Comparison of ENCODE assay signal across 8 cellular contexts in the genomic region with DNA sequence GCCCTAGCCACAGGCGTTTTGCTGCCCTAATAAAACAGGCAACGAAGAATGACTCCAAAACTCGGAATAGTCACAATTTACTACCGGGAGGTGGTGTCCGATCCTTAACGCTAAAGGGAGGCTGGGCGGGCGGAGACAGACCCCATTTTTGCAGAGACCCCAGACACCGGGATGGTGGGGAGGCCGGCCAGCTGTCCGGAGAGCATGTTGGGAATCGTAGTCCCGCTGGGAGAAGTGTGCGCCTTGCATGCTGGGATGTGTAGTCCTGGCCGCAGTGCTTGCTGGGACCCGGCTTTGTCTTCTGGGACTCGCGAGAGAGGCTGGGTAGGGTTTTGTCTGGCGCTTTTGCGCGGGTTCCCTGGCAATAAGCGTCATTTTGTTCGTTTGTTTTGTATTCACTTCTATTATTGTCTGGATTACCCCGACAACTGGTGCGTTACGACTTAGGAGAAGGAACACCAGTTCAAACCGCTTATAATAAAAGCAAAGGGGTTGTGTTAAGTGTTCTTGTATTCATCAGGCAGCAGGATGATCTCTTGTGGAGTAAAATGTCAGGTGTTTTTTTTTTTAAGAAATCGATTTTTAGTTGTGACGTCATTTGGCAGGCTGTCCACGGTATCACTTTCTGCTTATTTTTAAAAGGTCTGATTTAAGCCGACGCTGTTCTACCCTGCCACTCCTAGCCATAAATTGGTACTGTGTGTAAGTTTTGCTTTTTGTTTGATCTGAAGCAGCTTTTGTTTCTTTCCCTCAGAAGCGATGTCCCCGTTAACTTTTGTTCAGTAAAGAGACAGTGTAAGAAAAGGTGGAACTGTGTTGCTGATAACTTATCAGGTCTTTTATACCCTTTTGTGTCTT. TPM values are rescaled to one million over a fixed set of nuclear protein-coding genes. Genes with fewer than 3 reads are reported as not detected.
DNase-seq lines count a peak whose midpoint lies in the region; ATAC-seq, FAIRE-seq and TF ChIP-seq lines count a peak whose summit lies in the region.

No MANE protein-coding gene starts in this region.

- peaks cover 0 to 4% of the 10 kb centered on the region in 2 experiments for H3K36me3 ChIP-seq in keratinocyte (ENCODE audit: control insufficient read depth in 2 of 2, extremely low read depth in 1 of 2, insufficient read depth in 2 of 2, low read length in 2 of 2)

- H3K9me3 ChIP-seq in keratinocyte (ENCODE audit: control insufficient read depth, low read depth, low read length) = no peaks in the 10 kb centered on the region

- peak overlapping the region; percentile 84 for H3K27ac ChIP-seq in keratinocyte (ENCODE audit: control insufficient read depth, insufficient read depth, low read length)

- FAIRE-seq in keratinocyte (lab: Jason Lieb, UNC) = peak; percentile 79

- H3K9ac ChIP-seq in keratinocyte (ENCODE audit: control insufficient read depth, extremely low read depth, insufficient read depth, low read length) = peak overlapping the region; percentile 77

- no peaks in the 10 kb centered on the region for H3K9me1 ChIP-seq in keratinocyte (ENCODE audit: control insufficient read depth, extremely low read depth, insufficient read depth, low read length)

- H3K27me3 ChIP-seq in keratinocyte (ENCODE audit: control insufficient read depth, extremely low read depth, insufficient read depth, low read length) = no peaks in the 10 kb centered on the region

- H3K79me2 ChIP-seq in keratinocyte (ENCODE audit: control insufficient read depth, insufficient read depth, low read length) = peaks cover 43% of the 10 kb centered on the region

- no peak for TF ChIP-seq CTCF in keratinocyte (optimal IDR thresholded peaks at IDR 0.05 in 1 of 3, IDR thresholded peaks at IDR 0.05 in 1 of 3, conservative IDR thresholded peaks at IDR 0.05 in 1 of 3; ENCODE audit: extremely low read depth in 1 of 3, insufficient read depth in 2 of 3, low read length in 3 of 3)

- no peaks in the 10 kb centered on the region for H4K20me1 ChIP-seq in keratinocyte (ENCODE audit: control insufficient read depth, extremely low read depth, insufficient read depth, low read length)

- peak overlapping the region; percentile 98 for H2AFZ ChIP-seq in keratinocyte (ENCODE audit: control insufficient read depth, low read length)

- ATAC-seq in GM19025 (IDR thresholded peaks at IDR 0.05; ENCODE audit: low read depth, unreplicated experiment) = peak; percentile 76
- peak; percentile 84 for ATAC-seq in HG03342 (IDR thresholded peaks at IDR 0.05; ENCODE audit: unreplicated experiment)

- dilution Hi-C loops in keratinocyte (cut with MboI; ENCODE audit: extremely low pct_ligation_motif_present, low sequenced_read_pairs) = no loop called here

- H3K4me1 ChIP-seq in keratinocyte (ENCODE audit: control insufficient read depth, extremely low read depth, insufficient read depth, low read length) = peaks cover 16% of the 10 kb centered on the region

- peak overlapping the region; percentile 66 to 94 (median 87) for H3K4me3 ChIP-seq in keratinocyte (ENCODE audit: control insufficient read depth in 2 of 3, extremely low read depth in 1 of 3, insufficient read depth in 2 of 3, low read depth in 1 of 3, low read length in 3 of 3)

- DNase-seq in AG20443 (ENCODE audit: low spot score) = peak; percentile 95
- peak; percentile 89 for DNase-seq in NCI-H345 treated with DMSO at 0.1 percent for 48 hours (lab: John Stamatoyannopoulos, UW; ENCODE audit: unreplicated experiment)
- DNase-seq in activated CD4-positive, CD25-positive, alpha-beta regulatory T cell treated with anti-CD3 and anti-CD28 coated beads, Interleukin-2, amount 50 U/mL, for 16 hours (ENCODE audit: low read depth, low spot score) = peak; percentile 93
- DNase-seq in cerebellum (ENCODE audit: low spot score) = peak; percentile 93
- peak; percentile 71 for DNase-seq in keratinocyte (ENCODE audit: low read depth, low spot score)
- DNase-seq in stimulated activated CD4-positive, alpha-beta T cell treated with anti-CD3 and anti-CD28 coated beads, Interleukin-15, amount 100 ng/mL, for 1 hour (ENCODE audit: low read depth in 1 of 2, low spot score in 1 of 2) = peak; percentile 80 to 90

- peak overlapping the region; percentile 77 for H3K4me2 ChIP-seq in keratinocyte (ENCODE audit: control insufficient read depth, extremely low read depth, insufficient read depth, low read depth, low read length)

RNA-seq across cellular contexts. Expression of a gene that starts 0.7 kb away (rescaled TPM):
- total RNA-seq in cerebellum = 74.1 TPM
- polyA plus RNA-seq in keratinocyte = 54.3 to 111 TPM (median 73.5 TPM) in 3 replicates
- polyA plus RNA-seq in keratinocyte (2011; ENCODE audit: low read depth) = 839 TPM
- polyA plus RNA-seq in keratinocyte (2011; cell fraction: cytosol; rRNA removed) = 51.0 and 97.3 TPM in 2 replicates
- polyA plus RNA-seq in keratinocyte (2011; cell fraction: nucleus; rRNA removed) = 87.1 and 138 TPM in 2 replicates
- polyA plus RNA-seq in keratinocyte (2012; ENCODE audit: low replicate concordance) = 114 and 211 TPM in 2 replicates
- polyA minus RNA-seq in keratinocyte = 10.4 to 54.5 TPM (median 18.7 TPM) in 3 replicates
- 44.5 TPM for polyA minus RNA-seq in keratinocyte (2011; cell fraction: cytosol; rRNA and poly(A)+ RNA removed)
- polyA minus RNA-seq in keratinocyte (2011; cell fraction: nucleus; rRNA and poly(A)+ RNA removed) = 44.9 and 83.2 TPM in 2 replicates

RNA-seq across cellular contexts. Expression of a gene that starts 37.4 kb away (rescaled TPM):
- total RNA-seq in cerebellum = 21.7 TPM
- polyA plus RNA-seq in keratinocyte = 2.6 to 4.4 TPM (median 3.4 TPM) in 3 replicates
- 1.1 TPM for polyA plus RNA-seq in keratinocyte (2011; ENCODE audit: low read depth)
- 1.2 and 2.4 TPM in 2 replicates for polyA plus RNA-seq in keratinocyte (2011; cell fraction: cytosol; rRNA removed)
- polyA plus RNA-seq in keratinocyte (2011; cell fraction: nucleus; rRNA removed) = 3.5 and 4.5 TPM in 2 replicates
- polyA plus RNA-seq in keratinocyte (2012; ENCODE audit: low replicate concordance) = 3.0 and 4.4 TPM in 2 replicates
- polyA minus RNA-seq in keratinocyte = 3.4 to 4.9 TPM (median 3.6 TPM) in 3 replicates
- 2.9 TPM for polyA minus RNA-seq in keratinocyte (2011; cell fraction: cytosol; rRNA and poly(A)+ RNA removed)
- 3.7 and 6.5 TPM in 2 replicates for polyA minus RNA-seq in keratinocyte (2011; cell fraction: nucleus; rRNA and poly(A)+ RNA removed)

Comparison
In these comparisons a context has a peak if more than half of its experiments do, and no peak if none do; other contexts are left out.
1. Peak in every context shown above with its lines: DNase-seq, ATAC-seq, H3K4me3 ChIP-seq and H3K27ac ChIP-seq.